ENCODE assay signal across 18 cellular contexts in genomic region chr1:201647094-201647493, GRCh38.
DNase-seq lines count a peak whose midpoint lies in the region; ATAC-seq and TF ChIP-seq lines count a peak whose summit lies in the region.
"Had no signal": no experiment of that assay in that cellular context is flagged by ENCODE, and none has a peak within 500 bp of the region (broad histone marks: within the 10 kb centered on the region; RNA-seq: fewer than 3 reads in every experiment).

No MANE protein-coding gene starts in this region.

- peaks cover 32% of the 10 kb centered on the region for H3K4me1 ChIP-seq in adipocyte (ENCODE audit: control insufficient read depth, insufficient read depth, low read length)
- H3K4me1 ChIP-seq in right cardiac atrium (ENCODE audit: control insufficient read depth, insufficient read depth, low read length): peaks cover 13% of the 10 kb centered on the region
- H3K4me1 ChIP-seq: BE2C had no signal

- DNase-seq in natural killer cell: no peak
- DNase-seq in natural killer cell treated with Interleukin-12 subunit alpha and Interleukin-12 subunit beta and Interleukin-15 and Interleukin-18, amount 100 ng/mL, for 72 hours (ENCODE audit: low spot score): no peak
- no peak for DNase-seq in adipocyte (ENCODE audit: low read depth)
- DNase-seq in right cardiac atrium: no peak
- DNase-seq in type B pancreatic cell (ENCODE audit: extremely low spot score, unreplicated experiment): no peak
- no peak for DNase-seq in SHP77 treated with DMSO at 0.1 percent for 48 hours (lab: John Stamatoyannopoulos, UW)
- no peak for DNase-seq in SW 1271 (lab: John Stamatoyannopoulos, UW)
- no peak for DNase-seq in stimulated activated effector memory CD8-positive, alpha-beta T cell treated with anti-CD3 and anti-CD28 coated beads, Interleukin-12 subunit alpha, Interleukin-12 subunit beta, amount 100 ng/mL, for 72 hours (ENCODE audit: low spot score in 2 of 2)
- DNase-seq: activated CD4-positive, alpha-beta T cell treated with anti-CD3 and anti-CD28 coated beads, Interleukin-2, amount 50 U/mL, for 4 hours; activated T-cell treated with anti-CD3 and anti-CD28 coated beads, Interleukin-2, amount 50 U/mL, for 24 hours; adrenal gland; BE2C; DMS79 treated with DMSO at 0.1 percent for 48 hours; GOT3; mammary epithelial cell; NCI-H2171; ovary; stimulated activated naive CD4-positive, alpha-beta T cell treated with Interleukin-2 at 50 U/mL for 16 hours had no signal

- intact Hi-C loops in natural killer cell (cut with micrococcal nuclease): no loop called here
- intact Hi-C loops in right cardiac atrium (cut with DNase I): loop anchor here in 1 of 4 donors (10.0 kb wide), 1 partner anchor 48 kb away; no protein-coding TSS in a partner anchor

- H3K9ac ChIP-seq in adipocyte (ENCODE audit: low read length): peak overlapping the region; percentile 87

- H3K9me3 Mint-ChIP-seq in natural killer cell (peaks cover 0 to 2% of the 10 kb centered on the region in 2 donors), type B pancreatic cell (no peaks in the 10 kb centered on the region)
- no peaks in the 10 kb centered on the region for H3K9me3 Mint-ChIP-seq in natural killer cell treated with Interleukin-12 subunit alpha and Interleukin-12 subunit beta and Interleukin-15 and Interleukin-18, amount 100 ng/mL, for 72 hours
- H3K9me3 Mint-ChIP-seq in stimulated activated effector memory CD8-positive, alpha-beta T cell treated with anti-CD3 and anti-CD28 coated beads, Interleukin-12 subunit alpha, Interleukin-12 subunit beta, amount 100 ng/mL, for 72 hours: no peaks in the 10 kb centered on the region
- H3K9me3 Mint-ChIP-seq: activated T-cell treated with anti-CD3 and anti-CD28 coated beads, Interleukin-2, amount 50 U/mL, for 24 hours had no signal

- peak overlapping the region; percentile 55 for H3K27ac ChIP-seq in right cardiac atrium (ENCODE audit: low read length)
- H3K27ac ChIP-seq: adrenal gland, ovary had no signal

- no peak overlapping the region for H3K27ac Mint-ChIP-seq in natural killer cell
- no peak overlapping the region for H3K27ac Mint-ChIP-seq in natural killer cell treated with Interleukin-12 subunit alpha and Interleukin-12 subunit beta and Interleukin-15 and Interleukin-18, amount 100 ng/mL, for 72 hours
- peak overlapping the region; percentile 12 for H3K27ac Mint-ChIP-seq in type B pancreatic cell
- no peak overlapping the region for H3K27ac Mint-ChIP-seq in stimulated activated effector memory CD8-positive, alpha-beta T cell treated with anti-CD3 and anti-CD28 coated beads, Interleukin-12 subunit alpha, Interleukin-12 subunit beta, amount 100 ng/mL, for 72 hours
- H3K27ac Mint-ChIP-seq: activated T-cell treated with anti-CD3 and anti-CD28 coated beads, Interleukin-2, amount 50 U/mL, for 24 hours had no signal

- H3K4me3 ChIP-seq in adipocyte (ENCODE audit: low read length) (peak overlapping the region; percentile 83), right cardiac atrium (ENCODE audit: low read length) (no peak overlapping the region)

- no peaks in the 10 kb centered on the region for H3K36me3 Mint-ChIP-seq in natural killer cell
- H3K36me3 Mint-ChIP-seq in natural killer cell treated with Interleukin-12 subunit alpha and Interleukin-12 subunit beta and Interleukin-15 and Interleukin-18, amount 100 ng/mL, for 72 hours: no peaks in the 10 kb centered on the region
- peaks cover 4% of the 10 kb centered on the region for H3K36me3 Mint-ChIP-seq in type B pancreatic cell
- no peaks in the 10 kb centered on the region for H3K36me3 Mint-ChIP-seq in stimulated activated effector memory CD8-positive, alpha-beta T cell treated with anti-CD3 and anti-CD28 coated beads, Interleukin-12 subunit alpha, Interleukin-12 subunit beta, amount 100 ng/mL, for 72 hours

- H3K27me3 Mint-ChIP-seq in natural killer cell (ENCODE audit: low read depth in 2 of 2): peaks cover 31 to 32% of the 10 kb centered on the region in 2 donors
- H3K27me3 Mint-ChIP-seq in natural killer cell treated with Interleukin-12 subunit alpha and Interleukin-12 subunit beta and Interleukin-15 and Interleukin-18, amount 100 ng/mL, for 72 hours: peaks cover 32 to 45% of the 10 kb centered on the region in 2 donors
- H3K27me3 Mint-ChIP-seq in type B pancreatic cell: peaks cover 18% of the 10 kb centered on the region

- H3K4me3 Mint-ChIP-seq in natural killer cell (peak overlapping the region; percentile 17), type B pancreatic cell (peak overlapping the region; percentile 92)
- no peak overlapping the region for H3K4me3 Mint-ChIP-seq in natural killer cell treated with Interleukin-12 subunit alpha and Interleukin-12 subunit beta and Interleukin-15 and Interleukin-18, amount 100 ng/mL, for 72 hours
- H3K4me3 Mint-ChIP-seq in stimulated activated effector memory CD8-positive, alpha-beta T cell treated with anti-CD3 and anti-CD28 coated beads, Interleukin-12 subunit alpha, Interleukin-12 subunit beta, amount 100 ng/mL, for 72 hours: no peak overlapping the region
- H3K4me3 Mint-ChIP-seq: activated T-cell treated with anti-CD3 and anti-CD28 coated beads, Interleukin-2, amount 50 U/mL, for 24 hours had no signal

- H3K36me3 ChIP-seq in adipocyte (ENCODE audit: control insufficient read depth, insufficient read depth, low read length, severe bottlenecking): peaks cover 4% of the 10 kb centered on the region
- H3K36me3 ChIP-seq: adrenal gland, BE2C, ovary had no signal

- TF ChIP-seq CTCF in natural killer cell (IDR thresholded peaks at IDR 0.05) (no peak), type B pancreatic cell (conservative IDR thresholded peaks at IDR 0.05) (no peak)

- H3K9me3 ChIP-seq in adipocyte (ENCODE audit: control insufficient read depth, low read length) (no peaks in the 10 kb centered on the region), right cardiac atrium (ENCODE audit: control insufficient read depth, low read length) (no peaks in the 10 kb centered on the region)
- H3K9me3 ChIP-seq: adrenal gland, BE2C, ovary had no signal

- H3K4me1 Mint-ChIP-seq in natural killer cell (no peaks in the 10 kb centered on the region), type B pancreatic cell (ENCODE audit: unreplicated experiment) (peaks cover 14% of the 10 kb centered on the region)
- H3K4me1 Mint-ChIP-seq in natural killer cell treated with Interleukin-12 subunit alpha and Interleukin-12 subunit beta and Interleukin-15 and Interleukin-18, amount 100 ng/mL, for 72 hours (ENCODE audit: low read depth in 2 of 2): peaks cover 0 to 3% of the 10 kb centered on the region in 2 donors
- H3K4me1 Mint-ChIP-seq in stimulated activated effector memory CD8-positive, alpha-beta T cell treated with anti-CD3 and anti-CD28 coated beads, Interleukin-12 subunit alpha, Interleukin-12 subunit beta, amount 100 ng/mL, for 72 hours: no peaks in the 10 kb centered on the region

- ATAC-seq in natural killer cell (no peak), right cardiac atrium (no peak)
- no peak for ATAC-seq in natural killer cell treated with Interleukin-12 subunit alpha and Interleukin-12 subunit beta and Interleukin-15 and Interleukin-18, amount 100 ng/mL, for 72 hours
- ATAC-seq in stimulated activated effector memory CD8-positive, alpha-beta T cell treated with anti-CD3 and anti-CD28 coated beads, Interleukin-12 subunit alpha, Interleukin-12 subunit beta, amount 100 ng/mL, for 72 hours: no peak

- H3K27me3 ChIP-seq in adipocyte (replicated peaks; ENCODE audit: control insufficient read depth, insufficient read depth, low read length) (no peaks in the 10 kb centered on the region), right cardiac atrium (ENCODE audit: control insufficient read depth, insufficient read depth) (no peaks in the 10 kb centered on the region)
- H3K27me3 ChIP-seq: adrenal gland, ovary had no signal

Comparison
In these comparisons a context has a peak if more than half of its experiments do, and no peak if none do; other contexts are left out.
1. H3K4me3 Mint-ChIP-seq: peak in natural killer cell (single experiment) and type B pancreatic cell (single experiment); none in natural killer cell treated with Interleukin-12 subunit alpha and Interleukin-12 subunit beta and Interleukin-15 and Interleukin-18, amount 100 ng/mL, for 72 hours (single experiment) and stimulated activated effector memory CD8-positive, alpha-beta T cell treated with anti-CD3 and anti-CD28 coated beads, Interleukin-12 subunit alpha, Interleukin-12 subunit beta, amount 100 ng/mL, for 72 hours (single experiment).